ENCODE assay signal across 17 cellular contexts in the genomic region with DNA sequence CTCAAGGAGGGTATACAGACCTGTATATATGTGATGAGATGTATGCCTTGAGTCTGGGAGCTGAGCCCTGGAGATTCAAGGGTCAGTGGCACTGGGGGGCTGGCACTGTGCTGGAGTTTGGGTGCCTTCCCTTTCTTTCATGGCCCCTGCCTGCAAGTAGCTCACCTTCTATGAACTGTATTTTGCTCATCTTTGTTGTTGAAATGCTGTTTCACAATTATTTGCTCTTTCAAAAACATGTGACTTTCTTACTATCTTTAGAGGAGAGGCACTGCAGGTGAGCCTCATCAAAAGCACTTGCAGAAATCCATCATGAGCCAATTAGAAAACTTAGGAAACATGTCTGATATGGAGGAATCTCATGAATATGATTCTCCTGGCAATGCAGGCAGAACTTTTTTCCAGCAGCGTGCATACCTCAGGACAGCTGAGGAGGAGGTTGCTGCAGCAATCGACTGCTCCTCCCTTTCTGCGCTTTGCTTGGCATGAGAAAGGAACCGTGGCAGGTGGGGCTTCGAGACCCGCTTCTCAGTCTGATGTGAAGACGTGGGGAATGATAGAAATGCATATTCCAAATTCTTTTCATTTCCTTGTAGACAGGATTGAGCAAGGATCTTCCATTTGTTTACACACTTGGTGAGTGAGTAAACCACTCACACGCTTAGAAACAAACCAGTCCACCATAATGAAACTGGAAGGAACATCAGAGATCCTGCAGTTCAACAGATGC.
DNase-seq lines count a peak whose midpoint lies in the region; ATAC-seq and TF ChIP-seq lines count a peak whose summit lies in the region.
"Had no signal": no experiment of that assay in that cellular context is flagged by ENCODE, and none has a peak within 500 bp of the region (broad histone marks: within the 10 kb centered on the region; RNA-seq: fewer than 3 reads in every experiment).

No MANE protein-coding gene starts in this region.

- H3K79me2 ChIP-seq in PC-3 (ENCODE audit: low read length) (no peaks in the 10 kb centered on the region), osteoblast (ENCODE audit: insufficient read depth, low read length) (no peaks in the 10 kb centered on the region)

- H3K27ac Mint-ChIP-seq in CD8-positive, alpha-beta memory T cell = peak overlapping the region in 1 of 8 donors; percentile 57
- H3K27ac Mint-ChIP-seq: activated CD4-positive, alpha-beta memory T cell treated with anti-CD3 and anti-CD28 coated beads for 36 hours; activated T-helper 2 cell treated with anti-CD3 and anti-CD28 coated beads, Interferon-gamma antibody, Interleukin-2, Interleukin-4, amounts not matched to agents 10 μg/mL and 5 μg/mL and 100 μg/mL, durations not matched to agents 14 hours and 24 hours and 36 hours had no signal

- H4K20me1 ChIP-seq in PC-3 (ENCODE audit: low read length) (no peaks in the 10 kb centered on the region), osteoblast (ENCODE audit: insufficient read depth, low read length) (no peaks in the 10 kb centered on the region)

- no peaks in the 10 kb centered on the region for H3K4me1 Mint-ChIP-seq in CD8-positive, alpha-beta memory T cell

- no peaks in the 10 kb centered on the region for H3K9me2 ChIP-seq in PC-3 (replicated peaks; ENCODE audit: low read length)

- peaks cover 0 to 2% (median 0%) of the 10 kb centered on the region in 5 donors for H3K9me3 Mint-ChIP-seq in CD8-positive, alpha-beta memory T cell
- H3K9me3 Mint-ChIP-seq: activated T-helper 2 cell treated with anti-CD3 and anti-CD28 coated beads, Interferon-gamma antibody, Interleukin-2, Interleukin-4, amounts not matched to agents 10 μg/mL and 5 μg/mL and 100 μg/mL, durations not matched to agents 14 hours and 24 hours and 36 hours had no signal

- TF ChIP-seq POLR2A in erythroblast (IDR thresholded peaks at IDR 0.05; ENCODE audit: low read length) = no peak

- H3K27me3 ChIP-seq in PC-3 (ENCODE audit: low read length) (no peaks in the 10 kb centered on the region), osteoblast (ENCODE audit: insufficient read depth, low read length) (no peaks in the 10 kb centered on the region), BE2C (no peaks in the 10 kb centered on the region)
- no peaks in the 10 kb centered on the region for H3K27me3 ChIP-seq in CD8-positive, alpha-beta memory T cell (ENCODE audit: insufficient read depth, low read length, poor library complexity, severe bottlenecking)
- H3K27me3 ChIP-seq: pancreas had no signal

- H3K9ac ChIP-seq in PC-3 (ENCODE audit: low read length) = no peak overlapping the region

- H3K36me3 ChIP-seq in PC-3 (ENCODE audit: low read depth, low read length) (no peaks in the 10 kb centered on the region), osteoblast (ENCODE audit: insufficient read depth, low read length) (no peaks in the 10 kb centered on the region), BE2C (no peaks in the 10 kb centered on the region)
- no peaks in the 10 kb centered on the region for H3K36me3 ChIP-seq in CD8-positive, alpha-beta memory T cell (ENCODE audit: insufficient read depth, low read length)
- H3K36me3 ChIP-seq: pancreas had no signal

- CTCF ChIA-PET in PC-3 (lab: Charles Lee) = no interaction called here
- CTCF ChIA-PET in CD8-positive, alpha-beta memory T cell (lab: Charles Lee) = no interaction called here

- TF ChIP-seq CTCF in PC-3 (conservative IDR thresholded peaks at IDR 0.05; ENCODE audit: low read depth, low read length) = no peak
- no peak for TF ChIP-seq CTCF in fibroblast of pulmonary artery (IDR thresholded peaks at IDR 0.05; ENCODE audit: low read length, missing control alignments)
- no peak for TF ChIP-seq CTCF in osteoblast (IDR thresholded peaks at IDR 0.05; ENCODE audit: extremely low read depth, low read depth, low read length)
- TF ChIP-seq CTCF in BE2C (IDR thresholded peaks at IDR 0.05; ENCODE audit: low read depth, low read length) = no peak

- intact Hi-C loops in PC-3 (cut with micrococcal nuclease) = no loop called here

- H3K4me3 ChIP-seq in PC-3 (ENCODE audit: low read length) = no peak overlapping the region
- H3K4me3 ChIP-seq in fibroblast of pulmonary artery (replicated peaks; ENCODE audit: low read depth, low read length) = no peak overlapping the region
- peak overlapping the region; percentile 11 for H3K4me3 ChIP-seq in osteoblast (ENCODE audit: insufficient read depth, low read length)
- H3K4me3 ChIP-seq in CD8-positive, alpha-beta memory T cell (ENCODE audit: low read length) = no peak overlapping the region
- no peak overlapping the region for H3K4me3 ChIP-seq in BE2C (ENCODE audit: low read depth, low read length)
- H3K4me3 ChIP-seq: pancreas had no signal

- peaks cover 7 to 8% of the 10 kb centered on the region in 2 donors for H3K27me3 Mint-ChIP-seq in CD8-positive, alpha-beta memory T cell

- no peak overlapping the region for H3K4me3 Mint-ChIP-seq in CD8-positive, alpha-beta memory T cell
- H3K4me3 Mint-ChIP-seq: activated CD4-positive, alpha-beta memory T cell treated with anti-CD3 and anti-CD28 coated beads for 36 hours had no signal

- 0 out of 2 replicates have a peak overlapping the region, but pooled peaks have one; percentile 22 for H3K4me2 ChIP-seq in PC-3 (ENCODE audit: low read length)
- H3K4me2 ChIP-seq in osteoblast (ENCODE audit: insufficient read depth, low read length) = peak overlapping the region; percentile 59

- H2AFZ ChIP-seq in PC-3 (ENCODE audit: low read length) (no peak overlapping the region), osteoblast (ENCODE audit: low read length) (no peak overlapping the region)

- H3K27ac ChIP-seq in PC-3 (ENCODE audit: low read length) (peak overlapping the region; percentile 35; the same call in 1 of the 2 replicates), osteoblast (ENCODE audit: low read depth, low read length) (peak overlapping the region; percentile 44)
- H3K27ac ChIP-seq in CD8-positive, alpha-beta memory T cell (ENCODE audit: low read depth, low read length) = no peak overlapping the region
- H3K27ac ChIP-seq: C4-2B, pancreas had no signal

- no peaks in the 10 kb centered on the region for H3K36me3 Mint-ChIP-seq in CD8-positive, alpha-beta memory T cell
- H3K36me3 Mint-ChIP-seq: activated CD4-positive, alpha-beta memory T cell treated with anti-CD3 and anti-CD28 coated beads for 36 hours had no signal

- POLR2A ChIA-PET in PC-3 (lab: Charles Lee; ENCODE audit: unreplicated experiment) = no interaction called here
- POLR2A ChIA-PET in CD8-positive, alpha-beta memory T cell (lab: Charles Lee) = no interaction called here

- DNase-seq in EH (ENCODE audit: low read depth) (peak; percentile 65), PC-3 (peak; percentile 32), fibroblast of pulmonary artery (ENCODE audit: low read depth) (peak; percentile 79), osteoblast (ENCODE audit: insufficient read length, low spot score, missing footprints) (peak; percentile 38), GM19240 (ENCODE audit: insufficient read length, low spot score) (no peak), BE2C (no peak), erythroblast (lab: John Stamatoyannopoulos, UW) (no peak)
- DNase-seq in CD8-positive, alpha-beta memory T cell = no peak
- DNase-seq: activated CD4-positive, alpha-beta memory T cell treated with anti-CD3 and anti-CD28 coated beads for 36 hours; effector CD8-positive, alpha-beta T cell; hypothalamus; NCI-H2029 treated with DMSO at 0.1 percent for 48 hours; NK-92 treated with Interleukin-12 subunit alpha and Interleukin-12 subunit beta, amount 100 ng/mL, for 24 hours; pancreas; stimulated activated CD8-positive, alpha-beta memory T cell treated with anti-CD3 and anti-CD28 coated beads, Interleukin-4, amount 100 ng/mL, for 48 hours had no signal

- H3K9me3 ChIP-seq in PC-3 (ENCODE audit: low read length) (no peaks in the 10 kb centered on the region), osteoblast (ENCODE audit: low read depth, low read length) (no peaks in the 10 kb centered on the region), BE2C (no peaks in the 10 kb centered on the region)
- no peaks in the 10 kb centered on the region for H3K9me3 ChIP-seq in CD8-positive, alpha-beta memory T cell (ENCODE audit: low read length)
- H3K9me3 ChIP-seq: pancreas had no signal

- ATAC-seq in PC-3 = no peak
- ATAC-seq: pancreas had no signal

- peaks cover 12% of the 10 kb centered on the region; the same call in 1 of the 2 replicates for H3K4me1 ChIP-seq in PC-3 (ENCODE audit: insufficient read depth, low read length)
- H3K4me1 ChIP-seq in osteoblast (ENCODE audit: insufficient read depth, low read length) = peaks cover 19% of the 10 kb centered on the region
- H3K4me1 ChIP-seq in CD8-positive, alpha-beta memory T cell (ENCODE audit: insufficient read depth, low read length) = no peaks in the 10 kb centered on the region
- no peaks in the 10 kb centered on the region for H3K4me1 ChIP-seq in BE2C
- H3K4me1 ChIP-seq: pancreas had no signal

- H3F3A ChIP-seq in PC-3 (ENCODE audit: low read length, unreplicated experiment) = no peaks in the 10 kb centered on the region

- no TSS peak for BruUV-seq in PC-3 (replicated peaks; lab: Mats Ljungman, UMichigan)

Comparison
In these comparisons a context has a peak if more than half of its experiments do, and no peak if none do; other contexts are left out.
1. DNase-seq: peak in EH (single experiment), PC-3 (single experiment), fibroblast of pulmonary artery (single experiment) and osteoblast (single experiment); none in CD8-positive, alpha-beta memory T cell (0 of 5), GM19240 (single experiment), BE2C (single experiment) and erythroblast (0 of 2).